ENCODE assay signal across 18 cellular contexts in the genomic region with DNA sequence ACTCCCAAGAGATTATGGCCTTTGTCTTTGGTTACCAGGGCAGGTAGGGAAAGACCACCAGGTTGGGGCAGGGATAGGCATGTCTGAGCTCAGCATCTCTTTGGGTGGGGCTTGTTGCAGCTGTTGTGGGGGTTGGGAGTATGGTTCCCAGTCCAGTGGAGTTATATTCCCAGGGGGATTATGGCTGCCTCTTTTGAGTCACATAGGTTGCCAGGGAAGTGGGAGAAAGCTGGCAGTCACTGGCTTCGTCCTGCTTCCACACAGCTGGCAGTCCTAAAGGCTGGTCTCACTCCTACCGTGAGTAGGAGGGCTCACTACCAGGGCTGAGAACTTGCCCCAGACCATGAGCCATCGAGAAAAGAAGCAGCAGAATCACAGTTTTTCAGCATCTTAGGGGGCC.
"Had no signal": no experiment of that assay in that cellular context is flagged by ENCODE, and none has a peak within 500 bp of the region (broad histone marks: within the 10 kb centered on the region; RNA-seq: fewer than 3 reads in every experiment).

No MANE protein-coding gene starts in this region.

- H3K4me3 ChIP-seq: left lung, lung, right atrium auricular region, thyroid gland had no signal

- H3K27me3 ChIP-seq: right atrium auricular region, thyroid gland had no signal

- H3K36me3 ChIP-seq: left lung, right atrium auricular region, thyroid gland had no signal

- H3K4me1 ChIP-seq: left lung, right atrium auricular region, thyroid gland had no signal

- ATAC-seq: left lung, natural killer cell had no signal

- H3K9me3 ChIP-seq: right atrium auricular region, thyroid gland had no signal

- H3K27ac ChIP-seq: left lung, right atrium auricular region, thyroid gland had no signal

- DNase-seq: activated CD4-positive, alpha-beta T cell treated with anti-CD3 and anti-CD28 coated beads for 1 hour; activated gamma-delta T cell treated with Interleukin-2 at 50 U/mL for 16 hours; activated T-cell treated with anti-CD3 and anti-CD28 coated beads, Interleukin-2, amount 50 U/mL, for 1 hour; anterior cingulate cortex; caudate nucleus; dermis blood vessel endothelial cell; effector CD8-positive, alpha-beta T cell; glutamatergic neuron; hippocampal formation; kidney glomerular epithelial cell; left lung; natural killer cell; stimulated activated CD4-positive, alpha-beta T cell treated with anti-CD3 and anti-CD28 coated beads, Interleukin-12 subunit alpha, Interleukin-12 subunit beta, amount 100 ng/mL, for 4 hours; stimulated activated CD4-positive, alpha-beta T cell treated with anti-CD3 and anti-CD28 coated beads, Interleukin-4, amount 100 ng/mL, for 4 hours; substantia nigra; thyroid gland had no signal
